In the genomic region with DNA sequence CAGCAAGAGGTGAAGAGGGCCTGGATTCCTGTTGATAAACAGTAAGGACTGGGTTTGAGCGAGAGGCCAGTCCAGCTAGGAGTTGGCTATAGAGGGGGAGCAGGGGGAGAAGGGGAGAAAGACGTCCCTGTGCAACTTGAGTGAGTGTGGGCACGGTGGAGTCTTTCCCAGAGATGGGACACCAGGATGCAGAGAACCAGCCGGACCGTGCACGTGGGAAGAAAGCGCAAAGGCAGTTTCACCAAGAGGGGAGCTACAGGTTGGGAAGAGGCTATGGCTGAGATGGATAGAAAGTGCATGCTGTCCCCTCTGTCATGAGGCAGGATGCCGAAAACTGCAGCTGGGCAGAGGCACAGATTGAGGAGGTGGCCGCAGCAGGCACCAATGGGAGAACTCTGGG, we compare ENCODE assay signal across 23 cellular contexts.
DNase-seq lines count a peak whose midpoint lies in the region; ATAC-seq, FAIRE-seq and TF ChIP-seq lines count a peak whose summit lies in the region.
"Had no signal": no experiment of that assay in that cellular context is flagged by ENCODE, and none has a peak within 500 bp of the region (broad histone marks: within the 10 kb centered on the region; RNA-seq: fewer than 3 reads in every experiment).

No MANE protein-coding gene starts in this region.

- H3K4me1 Mint-ChIP-seq in neural progenitor cell: peaks cover 44% of the 10 kb centered on the region
- no peaks in the 10 kb centered on the region for H3K4me1 Mint-ChIP-seq in activated CD8-positive, alpha-beta T cell treated with anti-CD3 and anti-CD28 coated beads for 36 hours (ENCODE audit: low read depth)

- no peak overlapping the region for H3K4me3 Mint-ChIP-seq in neural progenitor cell
- no peak overlapping the region for H3K4me3 Mint-ChIP-seq in activated CD8-positive, alpha-beta T cell treated with anti-CD3 and anti-CD28 coated beads for 36 hours
- H3K4me3 Mint-ChIP-seq: B cell; CD4-positive, CD25-positive, alpha-beta regulatory T cell; CD8-positive, alpha-beta T cell; H9 had no signal

- BruUV-seq in HepG2 (replicated peaks; lab: Mats Ljungman, UMichigan): no TSS peak

- no peak overlapping the region for H3K9ac ChIP-seq in HepG2 (ENCODE audit: insufficient read depth, low read depth, low read length)
- no peak overlapping the region for H3K9ac ChIP-seq in neural progenitor cell
- H3K9ac ChIP-seq: BLaER1, GM23248 had no signal

- no peak for TF ChIP-seq EP300 in HepG2 (IDR thresholded peaks at IDR 0.05; ENCODE audit: low read depth in 2 of 2, low read length in 2 of 2)
- TF ChIP-seq EP300 in HepG2 (CRISPR knock-in tag; IDR thresholded peaks at IDR 0.05; ENCODE audit: borderline replicate concordance): no peak
- TF ChIP-seq EP300 in sigmoid colon (IDR thresholded peaks at IDR 0.05): no peak

- no peak for TF ChIP-seq CTCF in HepG2 (CRISPR knock-in tag; IDR thresholded peaks at IDR 0.05)
- no peak for TF ChIP-seq CTCF in right lobe of liver (IDR thresholded peaks at IDR 0.05)
- no peak for TF ChIP-seq CTCF in neural progenitor cell (IDR thresholded peaks at IDR 0.05)
- no peak for TF ChIP-seq CTCF in sigmoid colon (IDR thresholded peaks at IDR 0.05)
- TF ChIP-seq CTCF in omental fat pad (IDR thresholded peaks at IDR 0.05): no peak
- no peak for TF ChIP-seq CTCF in activated CD8-positive, alpha-beta T cell treated with anti-CD3 and anti-CD28 coated beads for 36 hours (IDR thresholded peaks at IDR 0.05)
- no peak for TF ChIP-seq CTCF in RWPE1 (conservative IDR thresholded peaks at IDR 0.05; ENCODE audit: low read depth)

- POLR2A ChIA-PET in HepG2 (lab: Yijun Ruan, JAX): interaction anchor here (1.0 to 1.5 kb wide), 3 partner anchors 94 to 114 kb away, joined by 3 to 7 read pairs (median 4); a partner anchor contains a TSS
- POLR2A ChIA-PET in activated CD8-positive, alpha-beta T cell treated with anti-CD3 and anti-CD28 coated beads for 36 hours (lab: Charles Lee): no interaction called here
- POLR2A ChIA-PET in RWPE1 (lab: Yijun Ruan, JAX; ENCODE audit: low non-redundant PET): interaction anchor here (0.6 kb wide), 1 partner anchor 64 kb away, joined by 8 read pairs; no protein-coding TSS in a partner anchor

- peaks cover 6% of the 10 kb centered on the region for H3K9me3 ChIP-seq in HepG2 (ENCODE audit: low read length)
- H3K9me3 ChIP-seq in right lobe of liver: no peaks in the 10 kb centered on the region
- no peaks in the 10 kb centered on the region for H3K9me3 ChIP-seq in neural progenitor cell (ENCODE audit: low read depth)
- H3K9me3 ChIP-seq in sigmoid colon: peaks cover 0 to 4% (median 0%) of the 10 kb centered on the region in 4 donors
- H3K9me3 ChIP-seq: BLaER1 had no signal

- H3K36me3 ChIP-seq in HepG2 (replicated peaks in 1 of 2; ENCODE audit: control insufficient read depth in 1 of 2, insufficient read depth in 2 of 2, low read length in 2 of 2): no peaks in the 10 kb centered on the region
- H3K36me3 ChIP-seq in right lobe of liver: no peaks in the 10 kb centered on the region
- no peaks in the 10 kb centered on the region for H3K36me3 ChIP-seq in neural progenitor cell
- no peaks in the 10 kb centered on the region for H3K36me3 ChIP-seq in sigmoid colon
- H3K36me3 ChIP-seq: BLaER1 had no signal

- peak overlapping the region; percentile 78 for H3K27ac ChIP-seq in HepG2 (ENCODE audit: extremely low read length, insufficient read depth, low read length)
- no peak overlapping the region for H3K27ac ChIP-seq in right lobe of liver
- no peak overlapping the region for H3K27ac ChIP-seq in neural progenitor cell
- no peak overlapping the region for H3K27ac ChIP-seq in sigmoid colon
- no peak overlapping the region; the same call in 1 of the 2 replicates for H3K27ac ChIP-seq in RWPE1
- H3K27ac ChIP-seq: 22Rv1, BLaER1, C4-2B, GM23248 had no signal

- H2AFZ ChIP-seq in HepG2 (ENCODE audit: low read length) (no peak overlapping the region), neural progenitor cell (replicated peaks) (no peak overlapping the region)
- H2AFZ ChIP-seq: GM23248 had no signal

- H3K27me3 ChIP-seq in HepG2 (ENCODE audit: control insufficient read depth in 1 of 2, insufficient read depth in 2 of 2, low read length in 2 of 2) (peaks cover 2 to 4% of the 10 kb centered on the region in 2 experiments; a peak in 3 of 5 replicates), right lobe of liver (no peaks in the 10 kb centered on the region), neural progenitor cell (no peaks in the 10 kb centered on the region), sigmoid colon (no peaks in the 10 kb centered on the region)

- no peak for DNase-seq in HepG2 (ENCODE audit: low spot score)
- no peak for DNase-seq in right lobe of liver
- DNase-seq in neural progenitor cell (ENCODE audit: low spot score): no peak
- peak; percentile 52 for DNase-seq in sigmoid colon
- no peak for DNase-seq in omental fat pad (ENCODE audit: low spot score)
- DNase-seq in activated CD8-positive, alpha-beta T cell treated with anti-CD3 and anti-CD28 coated beads for 36 hours: no peak
- no peak for DNase-seq in stimulated activated CD4-positive, alpha-beta T cell treated with anti-CD3 and anti-CD28 coated beads, Interleukin-1b, Interleukin-23, amount 100 ng/mL, for 48 hours
- no peak for DNase-seq in RWPE1 (ENCODE audit: low spot score)
- DNase-seq: Caco-2; CD4-positive, CD25-positive, alpha-beta regulatory T cell; CD8-positive, alpha-beta T cell; DMS153; DND-41; GM23248; H9 had no signal

- H3K4me1 ChIP-seq in HepG2 (ENCODE audit: insufficient read depth, low read length) (peaks cover 83% of the 10 kb centered on the region), right lobe of liver (peaks cover 0 to 46% (median 22%) of the 10 kb centered on the region in 4 donors), neural progenitor cell (peaks cover 27% of the 10 kb centered on the region), sigmoid colon (peaks cover 0 to 26% (median 19%) of the 10 kb centered on the region in 4 donors)

- H3K9me3 Mint-ChIP-seq in neural progenitor cell: peaks cover 10% of the 10 kb centered on the region
- peaks cover 3% of the 10 kb centered on the region for H3K9me3 Mint-ChIP-seq in activated CD8-positive, alpha-beta T cell treated with anti-CD3 and anti-CD28 coated beads for 36 hours

- no peaks in the 10 kb centered on the region for H3K36me3 Mint-ChIP-seq in neural progenitor cell
- H3K36me3 Mint-ChIP-seq in activated CD8-positive, alpha-beta T cell treated with anti-CD3 and anti-CD28 coated beads for 36 hours (ENCODE audit: low read depth): no peaks in the 10 kb centered on the region
- H3K36me3 Mint-ChIP-seq: CD4-positive, CD25-positive, alpha-beta regulatory T cell; CD8-positive, alpha-beta T cell had no signal

- ATAC-seq in HepG2 (no peak), right lobe of liver (no peak), omental fat pad (ENCODE audit: low FRiP score) (no peak)
- no peak for ATAC-seq in activated CD8-positive, alpha-beta T cell treated with anti-CD3 and anti-CD28 coated beads for 36 hours
- ATAC-seq: CD8-positive, alpha-beta T cell; HCT116 had no signal

- H3K4me2 ChIP-seq in HepG2 (ENCODE audit: low read depth, low read length): peak overlapping the region; percentile 72
- H3K4me2 ChIP-seq in neural progenitor cell: no peak overlapping the region
- H3K4me2 ChIP-seq: BLaER1 had no signal

- 89% methylated on average over 9 of the region's 9 CpGs for WGBS in HepG2 (ENCODE audit: low lambda C conversion rate)
- 92% methylated on average over 9 of the region's 9 CpGs for WGBS in right lobe of liver (ENCODE audit: insufficient coverage, low coverage, low lambda C conversion rate, missing lambda C conversion rate)
- WGBS in sigmoid colon, 2 donors: 93 to 96% methylated on average over 9 of the region's 9 CpGs

- TF ChIP-seq POLR2A in HepG2 (IDR thresholded peaks at IDR 0.05; ENCODE audit: insufficient read depth in 1 of 2, low read depth in 2 of 2, low read length in 2 of 2) (no peak), right lobe of liver (IDR thresholded peaks at IDR 0.05) (no peak), sigmoid colon (IDR thresholded peaks at IDR 0.05) (no peak)

- no peaks in the 10 kb centered on the region for H4K20me1 ChIP-seq in HepG2 (ENCODE audit: insufficient read depth, low read length)
- H4K20me1 ChIP-seq in neural progenitor cell (ENCODE audit: low read depth): no peaks in the 10 kb centered on the region

- in situ Hi-C loops in HepG2 (cut with HindIII; ENCODE audit: extremely low pct_ligation_motif_present, low pct_unique_long_range_greater_than_20kb): no loop called here

- no peak for TF ChIP-seq RAD21 in HepG2 (CRISPR knock-in tag; IDR thresholded peaks at IDR 0.05)

- peaks cover 8% of the 10 kb centered on the region for H3F3A ChIP-seq in neural progenitor cell (ENCODE audit: low read depth)

- H3K79me2 ChIP-seq in HepG2 (ENCODE audit: insufficient read depth, low read length): no peaks in the 10 kb centered on the region
- no peaks in the 10 kb centered on the region for H3K79me2 ChIP-seq in neural progenitor cell (ENCODE audit: low read depth)

- H3K27me3 Mint-ChIP-seq in neural progenitor cell (ENCODE audit: insufficient read depth, low read depth): peaks cover 6% of the 10 kb centered on the region
- no peaks in the 10 kb centered on the region for H3K27me3 Mint-ChIP-seq in activated CD8-positive, alpha-beta T cell treated with anti-CD3 and anti-CD28 coated beads for 36 hours

- CTCF ChIA-PET in HepG2 (lab: Yijun Ruan, JAX; ENCODE audit: low intra/inter-chr PET ratio, low total read pairs) (no interaction called here), RWPE1 (lab: Yijun Ruan, JAX) (no interaction called here)
- CTCF ChIA-PET in activated CD8-positive, alpha-beta T cell treated with anti-CD3 and anti-CD28 coated beads for 36 hours (lab: Charles Lee): no interaction called here

- H3K27ac Mint-ChIP-seq in neural progenitor cell: peak overlapping the region; percentile 91
- no peak overlapping the region for H3K27ac Mint-ChIP-seq in activated CD8-positive, alpha-beta T cell treated with anti-CD3 and anti-CD28 coated beads for 36 hours
- H3K27ac Mint-ChIP-seq: CD4-positive, CD25-positive, alpha-beta regulatory T cell; CD8-positive, alpha-beta T cell had no signal

- FAIRE-seq in HepG2 (lab: Jason Lieb, UNC): no peak
- FAIRE-seq: A204.1, G401.6, GM19239 had no signal

- 0 out of 6 replicates have a peak overlapping the region, but pooled peaks of 1 of the 3 experiments have one; percentile 51 for H3K4me3 ChIP-seq in HepG2 (replicated peaks in 1 of 3; ENCODE audit: insufficient read depth in 1 of 3, low read depth in 2 of 3, low read length in 3 of 3)
- H3K4me3 ChIP-seq in right lobe of liver: no peak overlapping the region
- H3K4me3 ChIP-seq in neural progenitor cell: no peak overlapping the region
- no peak overlapping the region for H3K4me3 ChIP-seq in sigmoid colon
- H3K4me3 ChIP-seq: BLaER1, GM23248 had no signal

- intact Hi-C loops in HepG2 (cut with micrococcal nuclease; ENCODE audit: unreplicated experiment) (loop anchor here (10.0 kb wide), 1 partner anchor 69 kb away; no protein-coding TSS in a partner anchor), right lobe of liver (cut with DNase I) (no loop called here), sigmoid colon (cut with DNase I) (loop anchor here (10.0 kb wide), 1 partner anchor 71 kb away; no protein-coding TSS in a partner anchor)
- intact Hi-C loops in activated CD8-positive, alpha-beta T cell treated with anti-CD3 and anti-CD28 coated beads for 36 hours (cut with micrococcal nuclease): no loop called here

TF ChIP-seq in HepG2, 621 proteins besides CTCF, POLR2A, EP300 and RAD21 (continues in another document):
- no peak for TF ChIP-seq ZNF136 (CRISPR knock-in tag; IDR thresholded peaks at IDR 0.05; ENCODE audit: low read depth)

Comparison
In these comparisons a context has a peak if more than half of its experiments do, and no peak if none do; other contexts are left out.
1. intact Hi-C loops: an anchor here in HepG2 (10.0 kb wide) and sigmoid colon (10.0 kb wide); none called in right lobe of liver and activated CD8-positive, alpha-beta T cell treated with anti-CD3 and anti-CD28 coated beads for 36 hours.